In the genomic region with DNA sequence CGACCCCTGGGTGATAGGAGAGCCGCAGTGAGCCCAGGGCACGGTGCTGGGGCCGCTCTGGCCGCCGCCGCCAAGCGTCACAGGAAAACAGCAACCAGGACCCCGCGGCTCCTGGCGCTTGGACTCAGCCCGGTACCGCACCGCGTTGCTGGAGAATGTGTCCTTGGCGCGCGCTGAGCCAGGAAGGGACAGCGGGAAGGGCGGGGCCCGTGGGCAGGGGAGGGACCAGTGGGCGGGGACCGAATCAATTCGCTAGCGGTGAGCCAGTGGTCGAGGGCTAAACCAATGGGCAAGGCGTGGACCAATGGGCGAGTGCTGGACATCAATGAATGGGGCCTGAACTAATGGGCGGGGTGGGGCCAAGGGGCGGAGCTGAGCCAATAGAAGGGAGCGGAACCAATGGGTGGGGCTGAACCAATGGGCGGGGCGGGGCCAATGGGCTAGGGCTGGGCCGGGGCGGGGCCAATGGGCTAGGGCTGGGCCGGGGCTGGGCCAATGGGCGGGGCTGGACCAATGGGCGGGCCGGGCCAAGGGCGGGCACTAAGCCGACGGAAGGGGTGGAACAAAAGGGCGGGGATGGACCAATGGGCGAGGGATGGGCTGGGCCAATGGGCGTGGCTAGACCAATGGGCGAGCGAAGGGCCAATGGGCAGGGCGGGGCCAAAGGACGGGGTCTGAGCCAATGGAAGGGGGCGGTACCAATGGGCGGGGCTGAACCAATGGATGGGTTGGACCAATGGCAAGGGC, we compare ENCODE assay signal across 8 cellular contexts. TPM values are rescaled to one million over a fixed set of nuclear protein-coding genes. Genes with fewer than 3 reads are reported as not detected.
DNase-seq lines count a peak whose midpoint lies in the region; FAIRE-seq and TF ChIP-seq lines count a peak whose summit lies in the region.

No MANE protein-coding gene starts in this region.

- DNase-seq in COLO668 (lab: John Stamatoyannopoulos, UW; ENCODE audit: unreplicated experiment) (peak; percentile 99), GM20000 (ENCODE audit: low spot score) (peak; percentile 98), HT1080 (ENCODE audit: low read depth) (peak; percentile 95), NT2/D1 (ENCODE audit: low read depth, low spot score) (peak; percentile 99), endothelial cell of umbilical vein (ENCODE audit: low read depth, low spot score) (peak; percentile 99), mesothelial cell of epicardium (ENCODE audit: low spot score in 2 of 2, unreplicated experiment in 2 of 2) (peak; percentile 92 to 94)
- DNase-seq in activated CD8-positive, alpha-beta memory T cell treated with anti-CD3 and anti-CD28 coated beads, Interleukin-2, amount 50 U/mL, for 4 hours = peak; percentile 78
- peak; percentile 97 for DNase-seq in stimulated activated CD8-positive, alpha-beta memory T cell treated with anti-CD3 and anti-CD28 coated beads, Interleukin-15, amount 100 ng/mL, for 48 hours (ENCODE audit: low read depth in 2 of 2)

- no peaks in the 10 kb centered on the region for H3K9me1 ChIP-seq in endothelial cell of umbilical vein (replicated peaks; ENCODE audit: control insufficient read depth, extremely low read depth, insufficient read depth, low read length)

- H4K20me1 ChIP-seq in endothelial cell of umbilical vein (replicated peaks; ENCODE audit: control insufficient read depth, extremely low read depth, insufficient read depth, low read length) = no peaks in the 10 kb centered on the region

- H2AFZ ChIP-seq in endothelial cell of umbilical vein (ENCODE audit: low read depth, low read length) = peak overlapping the region; percentile 68

- peak; percentile 99 for FAIRE-seq in endothelial cell of umbilical vein (lab: Jason Lieb, UNC)

- TF ChIP-seq POLR2A in endothelial cell of umbilical vein (IDR thresholded peaks at IDR 0.05; ENCODE audit: low read depth, low read length) = peak; percentile 99

- peak overlapping the region; percentile 99 for H3K9ac ChIP-seq in NT2/D1 (ENCODE audit: insufficient read length, low read depth)
- H3K9ac ChIP-seq in endothelial cell of umbilical vein (replicated peaks; ENCODE audit: extremely low read depth, insufficient read depth, low read length) = peak overlapping the region; percentile 65

- H3K36me3 ChIP-seq in NT2/D1 (ENCODE audit: insufficient read depth, insufficient read length, low read length) (peaks cover 2% of the 10 kb centered on the region), endothelial cell of umbilical vein (ENCODE audit: control insufficient read depth in 2 of 2, extremely low read depth in 1 of 2, insufficient read depth in 2 of 2, low read length in 2 of 2) (no peaks in the 10 kb centered on the region)

- peak overlapping the region; percentile 85 for H3K4me2 ChIP-seq in endothelial cell of umbilical vein (ENCODE audit: insufficient read depth, low read length)

- no peaks in the 10 kb centered on the region for H3K27me3 Mint-ChIP-seq in mesothelial cell of epicardium (ENCODE audit: low read depth)

- H3K27me3 ChIP-seq in NT2/D1 (ENCODE audit: insufficient read depth, insufficient read length) (no peaks in the 10 kb centered on the region), endothelial cell of umbilical vein (ENCODE audit: control insufficient read depth in 2 of 2, insufficient read depth in 2 of 2, low read length in 2 of 2) (no peaks in the 10 kb centered on the region)

- intact Hi-C loops in endothelial cell of umbilical vein (cut with micrococcal nuclease) = loop anchor here (1.0 to 2.0 kb wide), 3 partner anchors 31 to 223 kb away; partner anchors contain the start of genes KCTD5 and TNFRSF12A

- H3K36me3 Mint-ChIP-seq in mesothelial cell of epicardium = peaks cover 1% of the 10 kb centered on the region

- no peaks in the 10 kb centered on the region for H3K9me3 Mint-ChIP-seq in mesothelial cell of epicardium

- H3K4me1 Mint-ChIP-seq in mesothelial cell of epicardium = peaks cover 11% of the 10 kb centered on the region

- peak overlapping the region; percentile 93 for H3K4me3 Mint-ChIP-seq in mesothelial cell of epicardium

- dilution Hi-C loops in endothelial cell of umbilical vein (cut with MboI; ENCODE audit: extremely low pct_ligation_motif_present, low sequenced_read_pairs) = no loop called here

- H3K27ac ChIP-seq in endothelial cell of umbilical vein (ENCODE audit: insufficient read depth, low read depth, low read length) = peak overlapping the region; percentile 30

- H3K4me1 ChIP-seq in NT2/D1 (ENCODE audit: insufficient read depth, insufficient read length) (peaks cover 2% of the 10 kb centered on the region), endothelial cell of umbilical vein (ENCODE audit: control insufficient read depth, extremely low read depth, insufficient read depth, low read length) (peaks cover 9% of the 10 kb centered on the region)

- H3K27ac Mint-ChIP-seq in mesothelial cell of epicardium = peak overlapping the region; percentile 82

- CTCF ChIA-PET in endothelial cell of umbilical vein (lab: Charles Lee) = interaction anchor here (0.8 to 3.1 kb wide), 7 partner anchors 11 to 89 kb away, joined by 3 to 20 read pairs (median 12); partner anchors contain the start of genes FLYWCH2 and PRSS21

- no peaks in the 10 kb centered on the region for H3K79me2 ChIP-seq in endothelial cell of umbilical vein (ENCODE audit: control insufficient read depth, insufficient read depth, low read length)

- H3K4me3 ChIP-seq in NT2/D1 (ENCODE audit: insufficient read length, low read depth) (peak overlapping the region; percentile 77), endothelial cell of umbilical vein (replicated peaks in 1 of 3; ENCODE audit: insufficient read depth in 1 of 3, low read depth in 1 of 3, low read length in 3 of 3) (peak overlapping the region; percentile 58 to 78 (median 73))

- TF ChIP-seq CTCF in GM20000 (IDR thresholded peaks at IDR 0.05; ENCODE audit: extremely low read depth, missing control alignments) (no peak), endothelial cell of umbilical vein (IDR thresholded peaks at IDR 0.05; ENCODE audit: extremely low read depth in 1 of 2, insufficient read depth in 1 of 2, low read depth in 1 of 2, low read length in 2 of 2) (no peak), mesothelial cell of epicardium (IDR thresholded peaks at IDR 0.05; ENCODE audit: unreplicated experiment) (no peak)

- H3K9me3 ChIP-seq in NT2/D1 (ENCODE audit: insufficient read depth, low read length) = no peaks in the 10 kb centered on the region
- H3K9me3 ChIP-seq in endothelial cell of umbilical vein (replicated peaks; ENCODE audit: control insufficient read depth, insufficient read depth, low read length) = no peaks in the 10 kb centered on the region

- BruUV-seq in endothelial cell of umbilical vein (replicated peaks; lab: Mats Ljungman, UMichigan) = no TSS peak

- POLR2A ChIA-PET in endothelial cell of umbilical vein (lab: Charles Lee) = interaction anchor here (0.6 to 1.1 kb wide), 5 partner anchors 11 to 999 kb away, joined by 3 to 6 read pairs (median 4); partner anchors contain the start of gene FLYWCH2

RNA-seq across cellular contexts. Expression of gene FLYWCH1, which starts 6.3 kb away (rescaled TPM):
- total RNA-seq in HT1080 (2014; rRNA removed; shearing (Covaris generic)) = 21.0 and 25.8 TPM in 2 replicates
- 23.0 and 29.1 TPM in 2 replicates for polyA plus RNA-seq in HT1080 (2015; cell fraction: cytosol; rRNA removed)
- 117 and 143 TPM in 2 replicates for polyA plus RNA-seq in HT1080 (2015; cell fraction: nucleus; rRNA removed)
- 51.2 and 51.7 TPM in 2 replicates for total RNA-seq in endothelial cell of umbilical vein
- polyA plus RNA-seq in endothelial cell of umbilical vein = 32.0 and 37.3 TPM in 2 replicates
- polyA plus RNA-seq in endothelial cell of umbilical vein (2011; cell fraction: cytosol; rRNA removed) = 23.0 and 28.7 TPM in 2 replicates
- 67.2 and 71.4 TPM in 2 replicates for polyA plus RNA-seq in endothelial cell of umbilical vein (2011; cell fraction: nucleus; rRNA removed)
- 29.5 and 34.1 TPM in 2 replicates for polyA plus RNA-seq in endothelial cell of umbilical vein (2012)
- 13.5 and 16.3 TPM in 2 replicates for polyA minus RNA-seq in endothelial cell of umbilical vein
- 33.3 TPM for polyA minus RNA-seq in endothelial cell of umbilical vein (2011; cell fraction: cytosol; rRNA and poly(A)+ RNA removed)
- 11.1 and 21.3 TPM in 2 replicates for polyA minus RNA-seq in endothelial cell of umbilical vein (2011; cell fraction: nucleus; rRNA and poly(A)+ RNA removed)
- 25.9 to 29.4 TPM (median 29.0 TPM) in 3 replicates for total RNA-seq in mesothelial cell of epicardium

RNA-seq across cellular contexts. Expression of gene FLYWCH2, which starts 22.4 kb away (rescaled TPM):
- total RNA-seq in HT1080 (2014; rRNA removed; shearing (Covaris generic)) = 33.2 and 34.5 TPM in 2 replicates
- polyA plus RNA-seq in HT1080 (2015; cell fraction: cytosol; rRNA removed) = 36.5 and 37.2 TPM in 2 replicates
- polyA plus RNA-seq in HT1080 (2015; cell fraction: nucleus; rRNA removed) = 16.8 and 17.2 TPM in 2 replicates
- total RNA-seq in endothelial cell of umbilical vein (18.3 and 24.1 TPM in 2 replicates), mesothelial cell of epicardium (26.3 to 28.6 TPM (median 28.3 TPM) in 3 replicates)
- 34.6 and 45.1 TPM in 2 replicates for polyA plus RNA-seq in endothelial cell of umbilical vein
- polyA plus RNA-seq in endothelial cell of umbilical vein (2011; cell fraction: cytosol; rRNA removed) = 21.5 and 38.9 TPM in 2 replicates
- 10.8 and 12.1 TPM in 2 replicates for polyA plus RNA-seq in endothelial cell of umbilical vein (2011; cell fraction: nucleus; rRNA removed)
- polyA plus RNA-seq in endothelial cell of umbilical vein (2012) = 22.9 and 29.6 TPM in 2 replicates
- polyA minus RNA-seq in endothelial cell of umbilical vein = 5.2 and 7.3 TPM in 2 replicates
- 92.6 TPM for polyA minus RNA-seq in endothelial cell of umbilical vein (2011; cell fraction: cytosol; rRNA and poly(A)+ RNA removed)
- 1.4 and 3.6 TPM in 2 replicates for polyA minus RNA-seq in endothelial cell of umbilical vein (2011; cell fraction: nucleus; rRNA and poly(A)+ RNA removed)

RNA-seq across cellular contexts. Expression of gene PRSS22, which starts 47.4 kb away (rescaled TPM):
- total RNA-seq in HT1080 (2014; rRNA removed; shearing (Covaris generic)) = not detected in 2 replicates
- polyA plus RNA-seq in HT1080 (2015; cell fraction: cytosol; rRNA removed) = not detected in 2 replicates
- polyA plus RNA-seq in HT1080 (2015; cell fraction: nucleus; rRNA removed) = not detected in 2 replicates
- total RNA-seq in endothelial cell of umbilical vein (not detected in 2 replicates), mesothelial cell of epicardium (22.8 to 25.1 TPM (median 24.9 TPM) in 3 replicates)
- polyA plus RNA-seq in endothelial cell of umbilical vein = not detected in 2 replicates
- not detected in 2 replicates for polyA plus RNA-seq in endothelial cell of umbilical vein (2011; cell fraction: cytosol; rRNA removed)
- not detected in 2 replicates for polyA plus RNA-seq in endothelial cell of umbilical vein (2011; cell fraction: nucleus; rRNA removed)
- polyA plus RNA-seq in endothelial cell of umbilical vein (2012) = not detected in 2 replicates
- polyA minus RNA-seq in endothelial cell of umbilical vein = not detected in 2 replicates
- not detected for polyA minus RNA-seq in endothelial cell of umbilical vein (2011; cell fraction: cytosol; rRNA and poly(A)+ RNA removed)
- polyA minus RNA-seq in endothelial cell of umbilical vein (2011; cell fraction: nucleus; rRNA and poly(A)+ RNA removed) = not detected in 2 replicates

RNA-seq across cellular contexts. Expression of gene KREMEN2, which starts 58.7 kb away (rescaled TPM):
- 2.4 and 2.5 TPM in 2 replicates for total RNA-seq in HT1080 (2014; rRNA removed; shearing (Covaris generic))
- polyA plus RNA-seq in HT1080 (2015; cell fraction: cytosol; rRNA removed) = 0.84 and 2.1 TPM in 2 replicates
- 2.2 and 2.8 TPM in 2 replicates for polyA plus RNA-seq in HT1080 (2015; cell fraction: nucleus; rRNA removed)
- not detected in 2 replicates for total RNA-seq in endothelial cell of umbilical vein
- not detected in 2 replicates for polyA plus RNA-seq in endothelial cell of umbilical vein
- polyA plus RNA-seq in endothelial cell of umbilical vein (2011; cell fraction: cytosol; rRNA removed) = not detected in 2 replicates
- polyA plus RNA-seq in endothelial cell of umbilical vein (2011; cell fraction: nucleus; rRNA removed) = not detected in 2 replicates
- 0.08 TPM in 1 of 2 replicates, not detected in the other for polyA plus RNA-seq in endothelial cell of umbilical vein (2012)
- not detected in 2 replicates for polyA minus RNA-seq in endothelial cell of umbilical vein
- 2.3 TPM for polyA minus RNA-seq in endothelial cell of umbilical vein (2011; cell fraction: cytosol; rRNA and poly(A)+ RNA removed)
- polyA minus RNA-seq in endothelial cell of umbilical vein (2011; cell fraction: nucleus; rRNA and poly(A)+ RNA removed) = not detected in 2 replicates
- 27.3 to 30.5 TPM (median 29.1 TPM) in 3 replicates for total RNA-seq in mesothelial cell of epicardium

Comparison
In these comparisons a context has a peak if more than half of its experiments do, and no peak if none do; other contexts are left out.
1. Peak in every context shown above with its lines: DNase-seq, H3K4me3 ChIP-seq and H3K27ac ChIP-seq.
2. RNA of gene PRSS22, which starts 47.4 kb away (total RNA-seq): 22.8 to 25.1 TPM in mesothelial cell of epicardium; not detected in HT1080 and not detected in endothelial cell of umbilical vein; every median in the first group is over 10 times any median in the second.